8 cellular contexts compared by ENCODE assay signal in genomic region chr2:85602476-85603234, GRCh38. TPM values are rescaled to one million over a fixed set of nuclear protein-coding genes. Genes with fewer than 3 reads are reported as not detected.
DNase-seq lines count a peak whose midpoint lies in the region; ATAC-seq, FAIRE-seq and TF ChIP-seq lines count a peak whose summit lies in the region.

TSS of gene TMEM150A (minus strand) at chr2:85602698. CDS start at chr2:85601948, 750 bp downstream.

- H3K79me2 ChIP-seq in PC-3 (ENCODE audit: low read length): no peaks in the 10 kb centered on the region

- no peaks in the 10 kb centered on the region for H3F3A ChIP-seq in PC-3 (ENCODE audit: low read length, unreplicated experiment)

- H3K4me3 ChIP-seq in PC-3 (ENCODE audit: low read length): peak within 1 kb of the TSS; percentile 79
- H3K4me3 ChIP-seq in esophagus (ENCODE audit: low read depth in 1 of 2, low read length in 2 of 2): peak within 1 kb of the TSS; percentile 63 to 85
- H3K4me3 ChIP-seq in mucosa of stomach (ENCODE audit: low read length): peak within 1 kb of the TSS; percentile 51

- H3K27ac Mint-ChIP-seq in activated T-cell treated with anti-CD3 and anti-CD28 coated beads, Interleukin-2, amount 50 U/mL, for 24 hours: peak within 1 kb of the TSS; percentile 83

- H3K4me1 Mint-ChIP-seq in activated T-cell treated with anti-CD3 and anti-CD28 coated beads, Interleukin-2, amount 50 U/mL, for 24 hours (ENCODE audit: low read depth): peaks cover 44% of the 10 kb centered on the region

- intact Hi-C loops in PC-3 (cut with micrococcal nuclease): loop anchor here (1.0 to 5.0 kb wide), 4 partner anchors 9 to 275 kb away; partner anchors contain the start of genes GGCX, TGOLN2 and VAMP5

- peak within 1 kb of the TSS; percentile 86 for H3K4me3 Mint-ChIP-seq in activated T-cell treated with anti-CD3 and anti-CD28 coated beads, Interleukin-2, amount 50 U/mL, for 24 hours

- H3K9me3 Mint-ChIP-seq in activated T-cell treated with anti-CD3 and anti-CD28 coated beads, Interleukin-2, amount 50 U/mL, for 24 hours: no peaks in the 10 kb centered on the region

- peaks cover 53% of the 10 kb centered on the region for H3K36me3 Mint-ChIP-seq in activated T-cell treated with anti-CD3 and anti-CD28 coated beads, Interleukin-2, amount 50 U/mL, for 24 hours (ENCODE audit: low read depth)

- H3K9ac ChIP-seq in PC-3 (ENCODE audit: low read length): peak within 1 kb of the TSS; percentile 64
- H3K9ac ChIP-seq in mucosa of stomach (ENCODE audit: low read length): peak within 1 kb of the TSS; percentile 70

- H3K9me2 ChIP-seq in PC-3 (replicated peaks; ENCODE audit: low read length): no peaks in the 10 kb centered on the region

- H3K27me3 ChIP-seq in PC-3 (ENCODE audit: low read length) (no peaks in the 10 kb centered on the region), esophagus (ENCODE audit: control insufficient read depth in 1 of 2, insufficient read depth in 2 of 2, low read length in 2 of 2) (no peaks in the 10 kb centered on the region), mucosa of stomach (ENCODE audit: control insufficient read depth, insufficient read depth, low read length) (no peaks in the 10 kb centered on the region)

- TSS peak; percentile 32 for BruUV-seq in PC-3 (replicated peaks; lab: Mats Ljungman, UMichigan)

- WGBS in esophagus, 2 donors: 0 to 1% methylated on average over 53 to 73 of the region's 73 CpGs

- peak; percentile 96 for ATAC-seq in GM21381 (IDR thresholded peaks at IDR 0.05; ENCODE audit: unreplicated experiment)
- peak; percentile 94 for ATAC-seq in PC-3

- peak within 1 kb of the TSS; percentile 88 for H2AFZ ChIP-seq in PC-3 (ENCODE audit: low read length)

- H3K9me3 ChIP-seq in PC-3 (ENCODE audit: low read length) (no peaks in the 10 kb centered on the region), esophagus (ENCODE audit: control insufficient read depth in 2 of 2, insufficient read depth in 1 of 2, low read depth in 1 of 2, low read length in 1 of 2) (no peaks in the 10 kb centered on the region), mucosa of stomach (ENCODE audit: control insufficient read depth, low read length) (no peaks in the 10 kb centered on the region)

- H3K36me3 ChIP-seq in PC-3 (ENCODE audit: low read depth, low read length) (peaks cover 3% of the 10 kb centered on the region; the same call in 1 of the 2 replicates), esophagus (ENCODE audit: control insufficient read depth in 2 of 2, insufficient read depth in 2 of 2, low read length in 1 of 2) (peaks cover 6 to 19% of the 10 kb centered on the region in 2 donors), mucosa of stomach (ENCODE audit: control insufficient read depth, insufficient read depth, low read length) (peaks cover 6% of the 10 kb centered on the region)

- POLR2A ChIA-PET in PC-3 (lab: Charles Lee; ENCODE audit: unreplicated experiment): no interaction called here

- no peaks in the 10 kb centered on the region for H3K27me3 Mint-ChIP-seq in activated T-cell treated with anti-CD3 and anti-CD28 coated beads, Interleukin-2, amount 50 U/mL, for 24 hours

- peaks cover 4% of the 10 kb centered on the region; the same call in 1 of the 2 replicates for H3K4me1 ChIP-seq in PC-3 (ENCODE audit: insufficient read depth, low read length)
- peaks cover 14 to 26% of the 10 kb centered on the region in 2 donors for H3K4me1 ChIP-seq in esophagus (ENCODE audit: control insufficient read depth in 2 of 2, insufficient read depth in 2 of 2, low read length in 1 of 2)
- peaks cover 22% of the 10 kb centered on the region for H3K4me1 ChIP-seq in mucosa of stomach (ENCODE audit: control insufficient read depth, insufficient read depth, low read length)

- no peak; the same call in 1 of the 2 replicates for TF ChIP-seq CTCF in PC-3 (conservative IDR thresholded peaks at IDR 0.05; ENCODE audit: low read depth, low read length)

- FAIRE-seq in HTR-8/SVneo (lab: Jason Lieb, UNC): peak; percentile 81

- peak within 1 kb of the TSS; percentile 6; the same call in 1 of the 2 replicates for H3K27ac ChIP-seq in PC-3 (ENCODE audit: low read length)
- peak within 1 kb of the TSS; percentile 79 to 83 for H3K27ac ChIP-seq in esophagus (ENCODE audit: low read depth in 2 of 2, low read length in 1 of 2)

- H4K20me1 ChIP-seq in PC-3 (ENCODE audit: low read length): no peaks in the 10 kb centered on the region

- peak within 1 kb of the TSS; percentile 95 for H3K4me2 ChIP-seq in PC-3 (ENCODE audit: low read length)

- CTCF ChIA-PET in PC-3 (lab: Charles Lee): interaction anchor here (0.5 kb wide), 1 partner anchor 61 kb away, joined by 3 read pairs; no protein-coding TSS in a partner anchor

- DNase-seq in DMS 273 (lab: John Stamatoyannopoulos, UW; ENCODE audit: unreplicated experiment): peak; percentile 96
- DNase-seq in HTR-8/SVneo (ENCODE audit: insufficient read length, low spot score): peak; percentile 88
- peak; percentile 91 for DNase-seq in PC-3
- DNase-seq in activated T-cell treated with anti-CD3 and anti-CD28 coated beads, Interleukin-2, amount 50 U/mL, for 24 hours: peak; percentile 94
- DNase-seq in stimulated activated CD8-positive, alpha-beta memory T cell treated with anti-CD3 and anti-CD28 coated beads, Interleukin-7, amount 100 ng/mL, for 1 hour (ENCODE audit: low read depth in 2 of 2): peak; percentile 70 to 74

RNA-seq across cellular contexts. Expression of gene TMEM150A, which starts in this region (rescaled TPM):
- total RNA-seq in PC-3 (2014; rRNA removed): 3.9 and 4.9 TPM in 2 replicates
- 1 to 10 TPM; 9.3 to 9.9 TPM for polyA plus RNA-seq in esophagus

Comparison
In these comparisons a context has a peak if more than half of its experiments do, and no peak if none do; other contexts are left out.
1. Peak in every context shown above with its lines: DNase-seq, ATAC-seq, H3K4me3 ChIP-seq and H3K27ac ChIP-seq.